In the genomic region with DNA sequence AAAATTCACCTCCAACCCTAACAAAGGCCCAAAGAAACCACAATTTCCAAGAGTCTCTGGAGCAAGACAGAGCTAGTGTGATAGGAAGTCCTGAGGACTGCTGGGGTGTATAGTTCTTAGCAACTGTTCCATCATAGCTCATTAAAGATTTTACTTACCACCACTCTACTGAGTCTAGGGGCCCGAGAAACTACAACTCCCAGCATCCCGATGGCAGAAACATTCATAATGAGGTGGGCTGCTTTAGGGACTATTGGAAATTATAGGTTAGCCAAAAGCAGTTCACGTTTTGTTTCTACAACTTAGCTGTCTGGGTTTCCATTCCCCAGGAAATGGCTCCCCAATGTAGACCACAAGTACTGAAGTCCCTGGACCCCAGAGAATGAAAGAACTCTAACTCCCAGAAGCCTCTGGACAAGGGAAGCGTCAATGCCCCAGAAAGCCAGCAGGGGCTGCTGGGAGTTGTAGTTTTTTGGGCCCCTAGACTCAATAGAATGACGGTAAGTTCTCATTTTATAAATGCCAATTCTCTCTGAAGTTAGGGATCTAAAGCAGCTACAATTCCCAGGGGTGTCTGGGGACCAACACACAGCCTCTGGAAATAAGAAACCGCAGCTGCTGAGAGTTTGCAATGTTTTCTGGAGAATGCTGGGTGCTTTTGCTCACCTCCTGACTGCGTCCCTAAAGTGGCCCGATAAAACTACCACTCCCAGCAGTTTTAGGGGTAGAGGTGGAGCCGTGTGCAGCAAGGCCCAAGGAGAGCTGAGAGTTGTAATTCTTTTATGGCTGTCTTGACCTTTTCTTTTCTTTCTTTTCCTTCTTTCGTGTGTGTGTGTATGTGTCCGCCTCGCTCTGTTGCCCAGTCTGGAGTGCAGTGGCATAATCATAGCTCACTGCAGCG, we compare ENCODE assay signal across 1 cellular context.
TF ChIP-seq lines count a peak whose summit lies in the region.

No MANE protein-coding gene starts in this region.

TF ChIP-seq in SK-N-SH, 30 proteins besides CTCF, POLR2A, EP300 and RAD21:
- TF ChIP-seq MAX (IDR thresholded peaks at IDR 0.05; ENCODE audit: low read depth) (no peak), ELF1 (IDR thresholded peaks at IDR 0.05) (peak; percentile 61; the same call in 1 of the 2 replicates), RFX5 (IDR thresholded peaks at IDR 0.05; ENCODE audit: low read length) (no peak), RCOR1 (IDR thresholded peaks at IDR 0.05; ENCODE audit: low read length) (no peak), GATA2 (CRISPR knock-in tag; IDR thresholded peaks at IDR 0.05) (no peak), GABPA (IDR thresholded peaks at IDR 0.05; ENCODE audit: low read depth) (peak; percentile 65), CHD2 (IDR thresholded peaks at IDR 0.05; ENCODE audit: low read length, partially characterized antibody) (peak; percentile 72)
